Comparison of ENCODE assay signal across 22 cellular contexts in genomic region chr3:193945126-193945525, GRCh38.
DNase-seq lines count a peak whose midpoint lies in the region; ATAC-seq, FAIRE-seq and TF ChIP-seq lines count a peak whose summit lies in the region.
"Had no signal": no experiment of that assay in that cellular context is flagged by ENCODE, and none has a peak within 500 bp of the region (broad histone marks: within the 10 kb centered on the region; RNA-seq: fewer than 3 reads in every experiment).

No MANE protein-coding gene starts in this region.

- no peak overlapping the region for H3K4me2 ChIP-seq in astrocyte (ENCODE audit: low read length)

- H3K27ac ChIP-seq in astrocyte (ENCODE audit: low read depth, low read length) (no peak overlapping the region), iPS-20b (ENCODE audit: low read length) (no peak overlapping the region), tibial artery (no peak overlapping the region), kidney (ENCODE audit: low read depth in 2 of 2, low read length in 2 of 2) (no peak overlapping the region)

- H3K79me2 ChIP-seq in astrocyte (ENCODE audit: insufficient read depth, low read length), result no peaks in the 10 kb centered on the region

- H3K27me3 Mint-ChIP-seq in astrocyte (ENCODE audit: low read depth, unreplicated experiment), result peaks cover 92% of the 10 kb centered on the region

- H3K9me3 Mint-ChIP-seq in astrocyte (ENCODE audit: unreplicated experiment), result peaks cover 5% of the 10 kb centered on the region

- H2AFZ ChIP-seq in astrocyte (ENCODE audit: low read depth, low read length), result no peak overlapping the region

- ATAC-seq in left cardiac atrium (peak; percentile 48 to 72), Right ventricle myocardium superior (ENCODE audit: poor library complexity) (no peak), GM21381 (IDR thresholded peaks at IDR 0.05; ENCODE audit: unreplicated experiment) (no peak)
- ATAC-seq: PC-3 had no signal

- H3K27me3 ChIP-seq in astrocyte (ENCODE audit: insufficient read depth, low read length), result peaks cover 47% of the 10 kb centered on the region
- peaks cover 34% of the 10 kb centered on the region for H3K27me3 ChIP-seq in iPS-20b (ENCODE audit: insufficient read depth, low read length)
- peaks cover 0 to 26% of the 10 kb centered on the region in 2 donors for H3K27me3 ChIP-seq in tibial artery

- no peaks in the 10 kb centered on the region for H4K20me1 ChIP-seq in astrocyte (ENCODE audit: insufficient read depth, low read length)

- H3K4me1 Mint-ChIP-seq in astrocyte (ENCODE audit: low read depth, unreplicated experiment), result peaks cover 6% of the 10 kb centered on the region
- H3K4me1 Mint-ChIP-seq: CD14-positive monocyte had no signal

- intact Hi-C loops in left cardiac atrium (cut with DNase I) (no loop called here), Right ventricle myocardium superior (cut with DNase I) (no loop called here), tibial artery (cut with DNase I; ENCODE audit: low total_unique reads) (no loop called here), kidney (cut with DNase I) (no loop called here)

- no peak overlapping the region for H3K27ac Mint-ChIP-seq in astrocyte (ENCODE audit: unreplicated experiment)
- H3K27ac Mint-ChIP-seq: CD14-positive monocyte had no signal

- FAIRE-seq in astrocyte (lab: Jason Lieb, UNC) (no peak), kidney (lab: Jason Lieb, UNC) (no peak)

- H3K4me3 Mint-ChIP-seq in astrocyte (ENCODE audit: unreplicated experiment), result no peak overlapping the region
- H3K4me3 Mint-ChIP-seq: CD14-positive monocyte had no signal

- no peak for DNase-seq in left cardiac atrium
- no peak for DNase-seq in Right ventricle myocardium superior
- DNase-seq in astrocyte (ENCODE audit: low read depth), result peak; percentile 66
- peak; percentile 65 to 76 for DNase-seq in tibial artery
- no peak for DNase-seq in kidney
- no peak for DNase-seq in NCI-H748 (lab: John Stamatoyannopoulos, UW; ENCODE audit: unreplicated experiment)
- DNase-seq: 8988T, COR-L47, GF-D8, HCEC 1CT, KBM-7, NCI-H1417 treated with DMSO at 0.1 percent for 48 hours, NCI-H187 treated with DMSO at 0.1 percent for 48 hours, NCI-H2227 treated with DMSO at 0.1 percent for 48 hours, NCI-H510A treated with DMSO at 0.1 percent for 48 hours, NCI-H82, PC-3, RPMI8226, SIG-M5 had no signal

- H3K9me3 ChIP-seq in astrocyte (ENCODE audit: insufficient read depth, low read depth, low read length) (no peaks in the 10 kb centered on the region), iPS-20b (ENCODE audit: insufficient read depth, low read depth, low read length) (no peaks in the 10 kb centered on the region), tibial artery (no peaks in the 10 kb centered on the region), kidney (ENCODE audit: control insufficient read depth in 1 of 2, low read length in 2 of 2) (no peaks in the 10 kb centered on the region)

- H3K36me3 ChIP-seq in astrocyte (ENCODE audit: insufficient read depth, low read length), result no peaks in the 10 kb centered on the region
- H3K36me3 ChIP-seq in iPS-20b (ENCODE audit: insufficient read depth, low read depth, low read length), result no peaks in the 10 kb centered on the region
- no peaks in the 10 kb centered on the region for H3K36me3 ChIP-seq in tibial artery
- no peaks in the 10 kb centered on the region for H3K36me3 ChIP-seq in kidney (ENCODE audit: control insufficient read depth in 1 of 2, insufficient read depth in 2 of 2, low read length in 2 of 2)

- TF ChIP-seq CTCF in astrocyte (IDR thresholded peaks at IDR 0.05; ENCODE audit: insufficient read depth, low read depth, low read length), result no peak
- TF ChIP-seq CTCF in tibial artery (IDR thresholded peaks at IDR 0.05), result peak in 1 of 2 experiments; percentile 7
- TF ChIP-seq CTCF in kidney (IDR thresholded peaks at IDR 0.05; ENCODE audit: borderline replicate concordance, extremely low read depth, insufficient read depth), result no peak

- H3K4me1 ChIP-seq in astrocyte (ENCODE audit: insufficient read depth, low read length) (no peaks in the 10 kb centered on the region), iPS-20b (ENCODE audit: insufficient read depth, low read length) (peaks cover 36% of the 10 kb centered on the region), tibial artery (peaks cover 0 to 5% (median 1%) of the 10 kb centered on the region in 4 donors), kidney (ENCODE audit: control insufficient read depth in 1 of 2, insufficient read depth in 1 of 2, low read depth in 1 of 2, low read length in 2 of 2) (no peaks in the 10 kb centered on the region)

- no peak overlapping the region for H3K9ac ChIP-seq in astrocyte (ENCODE audit: low read length)
- no peak overlapping the region for H3K9ac ChIP-seq in iPS-20b (ENCODE audit: low read depth, low read length)
- no peak overlapping the region for H3K9ac ChIP-seq in kidney (ENCODE audit: low read length in 2 of 2)

- no peak overlapping the region for H3K4me3 ChIP-seq in astrocyte (ENCODE audit: insufficient read depth, low read depth, low read length)
- H3K4me3 ChIP-seq in iPS-20b (ENCODE audit: low read length), result peak overlapping the region; percentile 42; the same call in 1 of the 2 replicates
- H3K4me3 ChIP-seq in tibial artery, result no peak overlapping the region
- H3K4me3 ChIP-seq in kidney (ENCODE audit: low read length in 2 of 2), result no peak overlapping the region

- H3K36me3 Mint-ChIP-seq in astrocyte (ENCODE audit: low read depth, unreplicated experiment), result peaks cover 2% of the 10 kb centered on the region
- H3K36me3 Mint-ChIP-seq: CD14-positive monocyte had no signal

Comparison
In these comparisons a context has a peak if more than half of its experiments do, and no peak if none do; other contexts are left out.
1. ATAC-seq: peak in left cardiac atrium (2 of 2); none in Right ventricle myocardium superior (single experiment) and GM21381 (single experiment).
2. DNase-seq: peak in astrocyte (single experiment) and tibial artery (2 of 2); none in left cardiac atrium (single experiment), Right ventricle myocardium superior (single experiment), kidney (single experiment) and NCI-H748 (single experiment).